20 cellular contexts compared by ENCODE assay signal in the genomic region with DNA sequence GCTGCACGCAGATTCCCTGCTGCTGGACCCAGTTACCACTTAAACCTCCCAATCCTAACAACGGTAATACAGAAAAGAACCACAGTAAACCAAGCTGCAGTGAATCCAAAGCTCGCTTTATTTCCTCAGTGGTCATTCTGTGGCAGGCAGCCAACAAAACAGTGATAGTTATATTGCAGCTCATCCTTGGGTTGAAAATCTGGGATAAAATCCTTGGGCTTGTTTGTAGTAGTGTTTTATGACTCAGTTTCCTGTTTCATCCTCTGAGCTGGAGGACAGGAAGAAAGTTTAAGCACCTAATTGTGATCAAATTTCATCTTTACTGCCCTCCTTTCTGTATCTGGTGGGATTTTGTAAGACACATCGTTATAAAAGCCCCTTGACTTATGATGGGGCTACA. TPM values are rescaled to one million over a fixed set of nuclear protein-coding genes. Genes with fewer than 3 reads are reported as not detected.
DNase-seq lines count a peak whose midpoint lies in the region; ATAC-seq and TF ChIP-seq lines count a peak whose summit lies in the region.
"Had no signal": no experiment of that assay in that cellular context is flagged by ENCODE, and none has a peak within 500 bp of the region (broad histone marks: within the 10 kb centered on the region; RNA-seq: fewer than 3 reads in every experiment).

No MANE protein-coding gene starts in this region.

- H3K27ac ChIP-seq in OCI-LY3 (ENCODE audit: low read length) (peak overlapping the region; percentile 98; the same call in 1 of the 2 replicates), epithelial cell of prostate (peak overlapping the region; percentile 6)
- H3K27ac ChIP-seq: gastroesophageal sphincter, pancreas had no signal

- DNase-seq in GM04504 (ENCODE audit: low read depth) (peak; percentile 17), epithelial cell of prostate (ENCODE audit: low read depth, low spot score) (no peak), progenitor cell of endocrine pancreas (ENCODE audit: low spot score, unreplicated experiment) (no peak), NCI-H187 treated with DMSO at 0.1 percent for 48 hours (lab: John Stamatoyannopoulos, UW) (no peak), NCI-H524 (lab: John Stamatoyannopoulos, UW) (no peak), osteocyte (ENCODE audit: extremely low spot score, unreplicated experiment) (no peak)
- DNase-seq: activated CD4-positive, alpha-beta T cell treated with anti-CD3 and anti-CD28 coated beads, Interleukin-2, amount 10 ng/mL, durations not matched to agents 24 days and 14 days; CD4-positive, alpha-beta T cell; H7; naive thymus-derived CD8-positive, alpha-beta T cell; NCI-H1417 treated with DMSO at 0.1 percent for 48 hours; NCI-H526 treated with DMSO at 0.1 percent for 48 hours; pancreas; stimulated activated CD4-positive, alpha-beta T cell treated with anti-CD3 and anti-CD28 coated beads, Interleukin-1b, Interleukin-23, amount 100 ng/mL, for 48 hours; stimulated activated naive B cell treated with anti-CD40 and anti-IgM and Interleukin-4, amounts not matched to agents 10 μg/mL and 1 μg/mL and 100 μg/mL, for 72 hours had no signal

- H3K36me3 Mint-ChIP-seq in progenitor cell of endocrine pancreas (ENCODE audit: insufficient read depth) (peaks cover 3% of the 10 kb centered on the region), osteocyte (ENCODE audit: unreplicated experiment) (peaks cover 9% of the 10 kb centered on the region)

- H3K4me2 ChIP-seq in OCI-LY3 (ENCODE audit: low read length): no peak overlapping the region

- no peaks in the 10 kb centered on the region for H3K27me3 ChIP-seq in OCI-LY3 (ENCODE audit: low read depth, low read length)
- H3K27me3 ChIP-seq: gastroesophageal sphincter, pancreas had no signal

- H3K9ac ChIP-seq in OCI-LY3 (ENCODE audit: low read length): no peak overlapping the region

- no peaks in the 10 kb centered on the region for H4K20me1 ChIP-seq in OCI-LY3 (ENCODE audit: insufficient read depth, low read length)

- H3K4me1 Mint-ChIP-seq in progenitor cell of endocrine pancreas (ENCODE audit: low read depth) (no peaks in the 10 kb centered on the region), osteocyte (ENCODE audit: unreplicated experiment) (peaks cover 6% of the 10 kb centered on the region)

- H3K4me3 Mint-ChIP-seq in progenitor cell of endocrine pancreas (ENCODE audit: low read depth) (no peak overlapping the region), osteocyte (ENCODE audit: unreplicated experiment) (no peak overlapping the region)
- H3K4me3 Mint-ChIP-seq: activated CD4-positive, alpha-beta T cell treated with anti-CD3 and anti-CD28 coated beads, Interleukin-2, amount 10 ng/mL, durations not matched to agents 24 days and 14 days; activated T-helper 17 cell treated with anti-CD3 and anti-CD28 coated beads, Interleukin-2, amount 50 U/mL, for 72 hours; CD4-positive, alpha-beta T cell; naive thymus-derived CD8-positive, alpha-beta T cell; stimulated activated naive B cell treated with anti-CD40 and anti-IgM and Interleukin-4, amounts not matched to agents 10 μg/mL and 1 μg/mL and 100 μg/mL, for 72 hours had no signal

- H3K79me2 ChIP-seq in OCI-LY3 (ENCODE audit: low read length): no peaks in the 10 kb centered on the region

- H3K4me3 ChIP-seq in OCI-LY3 (ENCODE audit: low read length): no peak overlapping the region
- H3K4me3 ChIP-seq: gastroesophageal sphincter, pancreas had no signal

- H2AFZ ChIP-seq in OCI-LY3 (ENCODE audit: low read depth, low read length): no peak overlapping the region

- H3K36me3 ChIP-seq in OCI-LY3 (replicated peaks; ENCODE audit: low read depth, low read length): peaks cover 3% of the 10 kb centered on the region
- H3K36me3 ChIP-seq: pancreas had no signal

- peaks cover 28% of the 10 kb centered on the region for H3K4me1 ChIP-seq in OCI-LY3 (ENCODE audit: low read length)

- TF ChIP-seq CTCF in OCI-LY3 (IDR thresholded peaks at IDR 0.05; ENCODE audit: low read depth, low read length) (no peak), progenitor cell of endocrine pancreas (IDR thresholded peaks at IDR 0.05; ENCODE audit: unreplicated experiment) (no peak), osteocyte (IDR thresholded peaks at IDR 0.05) (no peak)

- no peak for ATAC-seq in HG02588 (IDR thresholded peaks at IDR 0.05; ENCODE audit: unreplicated experiment)
- ATAC-seq: activated T-helper 17 cell treated with anti-CD3 and anti-CD28 coated beads, Interleukin-2, amount 50 U/mL, for 72 hours; gastroesophageal sphincter; naive thymus-derived CD8-positive, alpha-beta T cell; pancreas; sciatic nerve; stimulated activated naive B cell treated with anti-CD40 and anti-IgM and Interleukin-4, amounts not matched to agents 10 μg/mL and 1 μg/mL and 100 μg/mL, for 72 hours had no signal

- no peaks in the 10 kb centered on the region for H3K27me3 Mint-ChIP-seq in progenitor cell of endocrine pancreas
- H3K27me3 Mint-ChIP-seq in osteocyte (ENCODE audit: unreplicated experiment): no peaks in the 10 kb centered on the region
- H3K27me3 Mint-ChIP-seq: activated CD4-positive, alpha-beta T cell treated with anti-CD3 and anti-CD28 coated beads, Interleukin-2, amount 10 ng/mL, durations not matched to agents 24 days and 14 days; activated T-helper 17 cell treated with anti-CD3 and anti-CD28 coated beads, Interleukin-2, amount 50 U/mL, for 72 hours; CD4-positive, alpha-beta T cell; naive thymus-derived CD8-positive, alpha-beta T cell; stimulated activated naive B cell treated with anti-CD40 and anti-IgM and Interleukin-4, amounts not matched to agents 10 μg/mL and 1 μg/mL and 100 μg/mL, for 72 hours had no signal

- H3K27ac Mint-ChIP-seq in progenitor cell of endocrine pancreas (peak overlapping the region; percentile 16), osteocyte (ENCODE audit: unreplicated experiment) (no peak overlapping the region)
- H3K27ac Mint-ChIP-seq: activated CD4-positive, alpha-beta T cell treated with anti-CD3 and anti-CD28 coated beads, Interleukin-2, amount 10 ng/mL, durations not matched to agents 24 days and 14 days; activated T-helper 17 cell treated with anti-CD3 and anti-CD28 coated beads, Interleukin-2, amount 50 U/mL, for 72 hours; CD4-positive, alpha-beta T cell; stimulated activated naive B cell treated with anti-CD40 and anti-IgM and Interleukin-4, amounts not matched to agents 10 μg/mL and 1 μg/mL and 100 μg/mL, for 72 hours had no signal

- no peaks in the 10 kb centered on the region for H3K9me3 ChIP-seq in OCI-LY3 (ENCODE audit: insufficient read depth, low read length)
- H3K9me3 ChIP-seq: gastroesophageal sphincter, pancreas had no signal

- H3K9me3 Mint-ChIP-seq in progenitor cell of endocrine pancreas (ENCODE audit: low read depth) (no peaks in the 10 kb centered on the region), osteocyte (ENCODE audit: unreplicated experiment) (no peaks in the 10 kb centered on the region)
- H3K9me3 Mint-ChIP-seq: activated CD4-positive, alpha-beta T cell treated with anti-CD3 and anti-CD28 coated beads, Interleukin-2, amount 10 ng/mL, durations not matched to agents 24 days and 14 days; activated T-helper 17 cell treated with anti-CD3 and anti-CD28 coated beads, Interleukin-2, amount 50 U/mL, for 72 hours; CD4-positive, alpha-beta T cell; naive thymus-derived CD8-positive, alpha-beta T cell; stimulated activated naive B cell treated with anti-CD40 and anti-IgM and Interleukin-4, amounts not matched to agents 10 μg/mL and 1 μg/mL and 100 μg/mL, for 72 hours had no signal

RNA-seq across cellular contexts. Expression of a gene that starts 31.4 kb away (rescaled TPM):
- total RNA-seq in progenitor cell of endocrine pancreas (163 and 172 TPM in 2 replicates), osteocyte (44.7 and 50.3 TPM in 2 replicates)
